Comparison of ENCODE assay signal across 8 cellular contexts in the genomic region with DNA sequence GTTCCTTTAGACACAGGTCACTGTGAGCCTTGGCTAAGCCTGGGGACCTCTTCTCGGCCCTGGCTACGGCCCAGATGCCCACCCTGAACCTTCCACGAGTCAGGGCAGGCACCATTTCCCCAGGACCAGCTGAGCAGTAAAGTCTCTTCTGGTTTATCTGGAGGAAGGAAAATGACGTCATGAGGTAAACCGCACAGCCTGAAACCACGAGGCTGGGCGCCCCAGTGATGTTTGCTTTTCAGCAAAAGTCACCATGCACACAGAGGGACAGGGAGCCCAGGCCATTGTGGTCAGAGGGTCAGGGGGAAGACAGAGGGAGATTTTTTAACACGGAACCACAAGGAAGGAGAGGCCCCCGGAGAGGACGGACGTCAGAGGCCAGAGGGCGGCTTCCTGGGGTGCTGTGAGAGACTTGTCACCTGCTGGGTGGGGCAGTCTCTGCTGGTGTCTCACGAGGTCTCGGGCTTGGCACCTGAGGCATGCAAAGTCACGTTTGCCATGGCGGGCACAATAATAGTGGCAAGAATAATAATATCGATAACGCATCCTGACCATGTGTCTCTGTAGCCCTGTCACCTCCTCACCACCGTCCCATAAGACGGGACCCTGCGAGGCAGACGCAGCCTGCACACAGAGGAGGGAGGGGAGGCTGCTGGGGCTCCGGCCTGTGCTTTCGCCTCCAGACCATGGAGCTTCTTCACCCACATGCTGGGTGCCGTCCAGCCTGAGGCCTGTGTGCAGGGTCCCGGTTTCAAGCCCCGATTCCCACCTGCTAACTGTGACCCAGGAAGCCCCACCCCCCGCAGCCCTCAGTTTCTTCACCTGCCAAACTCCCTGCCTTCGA. TPM values are rescaled to one million over a fixed set of nuclear protein-coding genes. Genes with fewer than 3 reads are reported as not detected.
A peak's percentile ranks its signal among the peaks of the same experiment; 100 is the strongest.
DNase-seq lines count a peak whose midpoint lies in the region; ATAC-seq and TF ChIP-seq lines count a peak whose summit lies in the region.

No MANE protein-coding gene starts in this region.

- H3K9me3 ChIP-seq in mucosa of stomach (ENCODE audit: control insufficient read depth, low read length) (no peaks in the 10 kb centered on the region), testis (no peaks in the 10 kb centered on the region)

- H3K4me3 ChIP-seq in mucosa of stomach (ENCODE audit: low read length) (no peak overlapping the region), testis (no peak overlapping the region)

- intact Hi-C loops in testis (cut with DNase I; ENCODE audit: low total_unique reads): no loop called here

- H3K27ac Mint-ChIP-seq in T-cell: peak overlapping the region; percentile 71 to 91
- H3K27ac Mint-ChIP-seq in activated naive CD8-positive, alpha-beta T cell: peak overlapping the region; percentile 97

- CTCF ChIA-PET in T-cell (lab: Charles Lee): interaction anchor here in 1 of 2 donors (0.6 kb wide), 1 partner anchor 207 kb away, joined by 3 read pairs; no protein-coding TSS in a partner anchor

- 90 to 96% methylated on average over 23 to 29 of the region's 29 CpGs for WGBS in testis, 2 donors

- H3K27me3 ChIP-seq in mucosa of stomach (ENCODE audit: control insufficient read depth, insufficient read depth, low read length) (no peaks in the 10 kb centered on the region), testis (no peaks in the 10 kb centered on the region)

- POLR2A ChIA-PET in T-cell (lab: Charles Lee): no interaction called here

- H3K9ac ChIP-seq in mucosa of stomach (ENCODE audit: low read length): peak overlapping the region; percentile 61

- peak; percentile 75 for ATAC-seq in GM18907 (IDR thresholded peaks at IDR 0.05; ENCODE audit: unreplicated experiment)
- ATAC-seq in HG03108 (IDR thresholded peaks at IDR 0.05; ENCODE audit: unreplicated experiment): peak; percentile 68
- peak; percentile 70 to 87 (median 82) for ATAC-seq in T-cell (replicated peaks in 1 of 4)

- peak; percentile 56 to 86 (median 78) for DNase-seq in T-cell
- DNase-seq in testis: peak; percentile 44
- DNase-seq in OCI-M2 (lab: John Stamatoyannopoulos, UW; ENCODE audit: unreplicated experiment): no peak
- DNase-seq in NCI-H1436 treated with DMSO at 0.1 percent for 48 hours (lab: John Stamatoyannopoulos, UW): no peak

- TF ChIP-seq POLR2A in testis (IDR thresholded peaks at IDR 0.05): no peak

- H3K27me3 Mint-ChIP-seq in T-cell: no peaks in the 10 kb centered on the region
- no peaks in the 10 kb centered on the region for H3K27me3 Mint-ChIP-seq in activated naive CD8-positive, alpha-beta T cell

- H3K36me3 ChIP-seq in mucosa of stomach (ENCODE audit: control insufficient read depth, insufficient read depth, low read length) (no peaks in the 10 kb centered on the region), testis (ENCODE audit: low read depth, missing control alignments) (no peaks in the 10 kb centered on the region)

- H3K4me3 Mint-ChIP-seq in T-cell: peak overlapping the region; percentile 66 to 80 (median 78)
- peak overlapping the region; percentile 87 for H3K4me3 Mint-ChIP-seq in activated naive CD8-positive, alpha-beta T cell

- no peaks in the 10 kb centered on the region for H3K36me3 Mint-ChIP-seq in T-cell
- H3K36me3 Mint-ChIP-seq in activated naive CD8-positive, alpha-beta T cell: no peaks in the 10 kb centered on the region

- no peak overlapping the region for H3K27ac ChIP-seq in testis

- H3K4me1 ChIP-seq in mucosa of stomach (ENCODE audit: control insufficient read depth, insufficient read depth, low read length) (peaks cover 72% of the 10 kb centered on the region), testis (peaks cover 19% of the 10 kb centered on the region)

- no peaks in the 10 kb centered on the region for H3K9me3 Mint-ChIP-seq in T-cell
- H3K9me3 Mint-ChIP-seq in activated naive CD8-positive, alpha-beta T cell (ENCODE audit: low read depth): no peaks in the 10 kb centered on the region

- H3K4me1 Mint-ChIP-seq in T-cell: peaks cover 49 to 74% (median 51%) of the 10 kb centered on the region in 3 donors
- peaks cover 45% of the 10 kb centered on the region for H3K4me1 Mint-ChIP-seq in activated naive CD8-positive, alpha-beta T cell (ENCODE audit: low read depth)

- no peak for TF ChIP-seq CTCF in testis (IDR thresholded peaks at IDR 0.05)

RNA-seq across cellular contexts. Expression of a gene that starts 33.2 kb away (rescaled TPM):
- total RNA-seq in T-cell (100 to 1,000 TPM in 1 of 5 donors, 10 to 100 TPM in 3, 1 to 10 TPM in 1; 9.7 to 144 (median 18.5) TPM), testis (10 to 100 TPM; 24.3 to 39.7 TPM)
- polyA plus RNA-seq in testis (ENCODE audit: insufficient read depth, low read depth, low replicate concordance): 14.1 TPM

Comparison
In these comparisons a context has a peak if more than half of its experiments do, and no peak if none do; other contexts are left out.
1. DNase-seq: peak in T-cell (34 of 34) and testis (single experiment); none in OCI-M2 (single experiment) and NCI-H1436 treated with DMSO at 0.1 percent for 48 hours (single experiment).
2. Peak in every context shown above with its lines, with median percentiles within 50 percentile points of each other: ATAC-seq.